ENCODE assay signal across 1 cellular context in the genomic region with DNA sequence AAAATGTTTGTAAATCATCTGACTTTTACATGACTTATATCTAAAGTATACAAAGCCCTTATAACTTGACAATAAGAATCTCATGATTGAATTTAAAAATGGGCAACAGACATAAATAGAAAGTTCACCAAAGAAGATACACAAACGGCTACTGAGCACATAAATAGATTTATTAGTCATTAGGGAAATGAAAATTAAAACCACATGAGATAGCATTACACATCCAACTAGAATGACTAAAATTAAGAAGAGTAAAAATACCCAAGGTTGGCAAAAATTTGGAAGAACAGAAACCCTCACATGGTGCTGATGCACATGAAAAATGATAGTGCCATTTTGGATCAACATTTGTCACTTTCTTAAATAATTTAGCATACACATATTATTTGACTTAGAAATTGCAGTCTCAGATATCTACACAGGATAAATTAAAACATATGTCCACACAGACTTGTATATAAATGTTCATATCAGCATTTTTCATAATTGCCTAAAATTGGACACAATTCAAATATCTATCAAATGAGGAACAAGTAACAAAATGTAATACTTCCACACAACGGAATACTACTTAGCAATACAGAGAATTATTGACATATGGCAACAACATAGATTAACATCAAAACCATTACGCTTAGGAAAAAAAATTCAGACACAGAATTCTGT.
TF ChIP-seq lines count a peak whose summit lies in the region.

No MANE protein-coding gene starts in this region.

TF ChIP-seq in K562, 482 proteins besides CTCF, POLR2A, EP300 and RAD21 (continued from another document):
- no peak for TF ChIP-seq THRAP3 (IDR thresholded peaks at IDR 0.05; ENCODE audit: borderline replicate concordance)
